8 cellular contexts compared by ENCODE assay signal in the genomic region with DNA sequence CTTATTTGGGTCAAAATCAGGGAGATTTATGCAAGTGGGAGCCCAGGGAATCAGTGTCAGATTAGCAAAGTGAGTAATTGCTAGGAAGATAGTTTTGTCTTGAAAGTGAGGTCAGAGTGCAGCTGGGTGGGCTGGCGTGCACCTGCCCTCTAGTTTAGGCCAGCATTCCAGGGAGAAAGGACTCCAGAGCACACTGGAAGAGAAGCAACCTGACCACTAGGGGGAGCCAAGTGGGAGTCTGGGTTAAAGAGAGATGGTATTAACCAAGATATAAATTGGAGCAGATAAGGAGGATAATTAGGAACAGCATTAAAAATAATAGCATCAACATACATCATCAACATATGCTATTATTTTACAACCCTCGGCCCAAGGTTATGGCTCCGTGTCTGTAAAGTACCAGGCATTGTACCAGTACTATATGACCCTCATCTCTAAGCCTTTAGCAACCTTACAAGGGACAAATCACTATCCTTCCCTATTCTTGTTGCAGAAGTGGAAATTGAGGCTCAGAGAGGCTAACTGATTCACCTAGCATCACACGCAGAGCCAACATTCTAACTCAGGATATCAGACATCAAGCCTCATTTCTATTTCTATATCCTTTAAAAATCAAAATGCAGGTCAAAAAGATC. TPM values are rescaled to one million over a fixed set of nuclear protein-coding genes. Genes with fewer than 3 reads are reported as not detected.
DNase-seq lines count a peak whose midpoint lies in the region; ATAC-seq and TF ChIP-seq lines count a peak whose summit lies in the region.

No MANE protein-coding gene starts in this region.

- TF ChIP-seq CTCF in LNCaP clone FGC (IDR thresholded peaks at IDR 0.05; ENCODE audit: control insufficient read depth, extremely low read depth, insufficient read depth) = peak; percentile 62
- TF ChIP-seq CTCF in fibroblast of villous mesenchyme (IDR thresholded peaks at IDR 0.05; ENCODE audit: insufficient read depth, low read depth, low read length) = peak; percentile 78
- peak; percentile 18 to 25 for TF ChIP-seq CTCF in tibial artery (IDR thresholded peaks at IDR 0.05)

- intact Hi-C loops in tibial artery (cut with DNase I; ENCODE audit: low total_unique reads) = loop anchor here (10.0 kb wide), 1 partner anchor 378 kb away; no protein-coding TSS in a partner anchor

- H3K9me3 ChIP-seq in SJCRH30 (replicated peaks) (no peaks in the 10 kb centered on the region), tibial artery (no peaks in the 10 kb centered on the region)

- ATAC-seq in HG03175 (IDR thresholded peaks at IDR 0.05; ENCODE audit: unreplicated experiment) = no peak
- ATAC-seq in HG03521 (IDR thresholded peaks at IDR 0.05; ENCODE audit: unreplicated experiment) = no peak

- peaks cover 4% of the 10 kb centered on the region for H3K4me1 ChIP-seq in SJCRH30
- H3K4me1 ChIP-seq in tibial artery = no peaks in the 10 kb centered on the region

- H3K27me3 ChIP-seq in SJCRH30 = no peaks in the 10 kb centered on the region
- peaks cover 0 to 34% of the 10 kb centered on the region in 2 donors for H3K27me3 ChIP-seq in tibial artery

- H3K36me3 ChIP-seq in SJCRH30 (no peaks in the 10 kb centered on the region), tibial artery (no peaks in the 10 kb centered on the region)

- DNase-seq in activated T-cell treated with anti-CD3 and anti-CD28 coated beads, Interleukin-2, amount 50 U/mL, for 48 hours = peak; percentile 21
- DNase-seq in activated T-cell treated with anti-CD3 and anti-CD28 coated beads for 4 hours = no peak
- peak; percentile 13 for DNase-seq in LNCaP clone FGC (ENCODE audit: low read depth)
- DNase-seq in SJCRH30 = peak; percentile 84 to 93
- peak; percentile 52 for DNase-seq in fibroblast of villous mesenchyme (ENCODE audit: low read depth)
- no peak for DNase-seq in tibial artery

- H3K4me3 ChIP-seq in LNCaP clone FGC (ENCODE audit: low read depth, low read length) = no peak overlapping the region
- H3K4me3 ChIP-seq in SJCRH30 = no peak overlapping the region
- no peak overlapping the region for H3K4me3 ChIP-seq in fibroblast of villous mesenchyme (ENCODE audit: low read depth, low read length)
- no peak overlapping the region for H3K4me3 ChIP-seq in tibial artery

- H3K27ac ChIP-seq in SJCRH30 (no peak overlapping the region), tibial artery (no peak overlapping the region)

RNA-seq across cellular contexts. Expression of a gene that starts 57.8 kb away (rescaled TPM):
- 4.6 and 5.1 TPM in 2 replicates for total RNA-seq in SJCRH30 (2014; rRNA removed; shearing (Covaris generic))
- total RNA-seq in fibroblast of villous mesenchyme = 45.4 and 52.7 TPM in 2 replicates

Comparison
In these comparisons a context has a peak if more than half of its experiments do, and no peak if none do; other contexts are left out.
1. DNase-seq: peak in activated T-cell treated with anti-CD3 and anti-CD28 coated beads, Interleukin-2, amount 50 U/mL, for 48 hours (2 of 2), LNCaP clone FGC (single experiment), SJCRH30 (2 of 2) and fibroblast of villous mesenchyme (single experiment); none in activated T-cell treated with anti-CD3 and anti-CD28 coated beads for 4 hours (single experiment) and tibial artery (0 of 2).
2. CTCF ChIP-seq: peak in every context shown above with its lines; median percentile 78 in fibroblast of villous mesenchyme; 62 in LNCaP clone FGC; 22 in tibial artery.